In the genomic region with DNA sequence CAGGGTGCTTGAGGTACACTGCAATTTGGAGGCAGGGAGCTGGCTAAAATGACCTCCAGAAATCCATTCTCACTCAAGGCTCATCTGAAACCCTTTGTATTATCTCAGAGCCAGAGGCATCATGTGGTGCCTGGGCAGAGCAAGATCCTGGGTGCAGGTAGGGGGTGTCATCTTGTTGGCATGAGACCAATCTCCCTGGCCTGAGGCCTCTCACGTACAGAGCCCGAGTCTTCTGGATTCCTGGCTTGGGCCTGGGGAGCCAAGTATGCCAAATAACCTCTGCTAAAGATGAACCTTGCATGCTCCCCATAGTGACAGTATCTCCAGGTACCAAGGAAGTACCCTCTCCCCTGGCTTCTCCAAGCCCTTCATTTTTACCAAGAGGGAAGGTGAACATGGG, we compare ENCODE assay signal across 1 cellular context.
TF ChIP-seq lines count a peak whose summit lies in the region.

No MANE protein-coding gene starts in this region.

TF ChIP-seq in HepG2, 621 proteins besides CTCF, POLR2A, EP300 and RAD21 (continued from another document):
- TF ChIP-seq, protein P1, sequence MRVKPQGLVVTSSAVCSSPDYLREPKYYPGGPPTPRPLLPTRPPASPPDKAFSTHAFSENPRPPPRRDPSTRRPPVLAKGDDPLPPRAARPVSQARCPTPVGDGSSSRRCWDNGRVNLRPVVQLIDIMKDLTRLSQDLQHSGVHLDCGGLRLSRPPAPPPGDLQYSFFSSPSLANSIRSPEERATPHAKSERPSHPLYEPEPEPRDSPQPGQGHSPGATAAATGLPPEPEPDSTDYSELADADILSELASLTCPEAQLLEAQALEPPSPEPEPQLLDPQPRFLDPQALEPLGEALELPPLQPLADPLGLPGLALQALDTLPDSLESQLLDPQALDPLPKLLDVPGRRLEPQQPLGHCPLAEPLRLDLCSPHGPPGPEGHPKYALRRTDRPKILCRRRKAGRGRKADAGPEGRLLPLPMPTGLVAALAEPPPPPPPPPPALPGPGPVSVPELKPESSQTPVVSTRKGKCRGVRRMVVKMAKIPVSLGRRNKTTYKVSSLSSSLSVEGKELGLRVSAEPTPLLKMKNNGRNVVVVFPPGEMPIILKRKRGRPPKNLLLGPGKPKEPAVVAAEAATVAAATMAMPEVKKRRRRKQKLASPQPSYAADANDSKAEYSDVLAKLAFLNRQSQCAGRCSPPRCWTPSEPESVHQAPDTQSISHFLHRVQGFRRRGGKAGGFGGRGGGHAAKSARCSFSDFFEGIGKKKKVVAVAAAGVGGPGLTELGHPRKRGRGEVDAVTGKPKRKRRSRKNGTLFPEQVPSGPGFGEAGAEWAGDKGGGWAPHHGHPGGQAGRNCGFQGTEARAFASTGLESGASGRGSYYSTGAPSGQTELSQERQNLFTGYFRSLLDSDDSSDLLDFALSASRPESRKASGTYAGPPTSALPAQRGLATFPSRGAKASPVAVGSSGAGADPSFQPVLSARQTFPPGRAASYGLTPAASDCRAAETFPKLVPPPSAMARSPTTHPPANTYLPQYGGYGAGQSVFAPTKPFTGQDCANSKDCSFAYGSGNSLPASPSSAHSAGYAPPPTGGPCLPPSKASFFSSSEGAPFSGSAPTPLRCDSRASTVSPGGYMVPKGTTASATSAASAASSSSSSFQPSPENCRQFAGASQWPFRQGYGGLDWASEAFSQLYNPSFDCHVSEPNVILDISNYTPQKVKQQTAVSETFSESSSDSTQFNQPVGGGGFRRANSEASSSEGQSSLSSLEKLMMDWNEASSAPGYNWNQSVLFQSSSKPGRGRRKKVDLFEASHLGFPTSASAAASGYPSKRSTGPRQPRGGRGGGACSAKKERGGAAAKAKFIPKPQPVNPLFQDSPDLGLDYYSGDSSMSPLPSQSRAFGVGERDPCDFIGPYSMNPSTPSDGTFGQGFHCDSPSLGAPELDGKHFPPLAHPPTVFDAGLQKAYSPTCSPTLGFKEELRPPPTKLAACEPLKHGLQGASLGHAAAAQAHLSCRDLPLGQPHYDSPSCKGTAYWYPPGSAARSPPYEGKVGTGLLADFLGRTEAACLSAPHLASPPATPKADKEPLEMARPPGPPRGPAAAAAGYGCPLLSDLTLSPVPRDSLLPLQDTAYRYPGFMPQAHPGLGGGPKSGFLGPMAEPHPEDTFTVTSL (CRISPR knock-in tag; IDR thresholded peaks at IDR 0.05; ENCODE audit: borderline replicate concordance), result no peak
- TF ChIP-seq ZNF33B (CRISPR knock-in tag; IDR thresholded peaks at IDR 0.05) (no peak), DNMT1 (CRISPR knock-in tag; IDR thresholded peaks at IDR 0.05) (no peak), SMC3 (IDR thresholded peaks at IDR 0.05; ENCODE audit: low read length) (no peak), ZSCAN30 (CRISPR knock-in tag; IDR thresholded peaks at IDR 0.05) (no peak), SCMH1 (CRISPR knock-in tag; IDR thresholded peaks at IDR 0.05; ENCODE audit: borderline replicate concordance) (no peak), SAP130 (CRISPR knock-in tag; IDR thresholded peaks at IDR 0.05; ENCODE audit: low read depth) (no peak), ZSCAN20 (CRISPR knock-in tag; IDR thresholded peaks at IDR 0.05; ENCODE audit: borderline replicate concordance) (no peak), ZSCAN9 (CRISPR knock-in tag; IDR thresholded peaks at IDR 0.05; ENCODE audit: borderline replicate concordance) (no peak), CREM (IDR thresholded peaks at IDR 0.05) (no peak), CREM (CRISPR knock-in tag; IDR thresholded peaks at IDR 0.05) (no peak)
- TF ChIP-seq, protein P2, sequence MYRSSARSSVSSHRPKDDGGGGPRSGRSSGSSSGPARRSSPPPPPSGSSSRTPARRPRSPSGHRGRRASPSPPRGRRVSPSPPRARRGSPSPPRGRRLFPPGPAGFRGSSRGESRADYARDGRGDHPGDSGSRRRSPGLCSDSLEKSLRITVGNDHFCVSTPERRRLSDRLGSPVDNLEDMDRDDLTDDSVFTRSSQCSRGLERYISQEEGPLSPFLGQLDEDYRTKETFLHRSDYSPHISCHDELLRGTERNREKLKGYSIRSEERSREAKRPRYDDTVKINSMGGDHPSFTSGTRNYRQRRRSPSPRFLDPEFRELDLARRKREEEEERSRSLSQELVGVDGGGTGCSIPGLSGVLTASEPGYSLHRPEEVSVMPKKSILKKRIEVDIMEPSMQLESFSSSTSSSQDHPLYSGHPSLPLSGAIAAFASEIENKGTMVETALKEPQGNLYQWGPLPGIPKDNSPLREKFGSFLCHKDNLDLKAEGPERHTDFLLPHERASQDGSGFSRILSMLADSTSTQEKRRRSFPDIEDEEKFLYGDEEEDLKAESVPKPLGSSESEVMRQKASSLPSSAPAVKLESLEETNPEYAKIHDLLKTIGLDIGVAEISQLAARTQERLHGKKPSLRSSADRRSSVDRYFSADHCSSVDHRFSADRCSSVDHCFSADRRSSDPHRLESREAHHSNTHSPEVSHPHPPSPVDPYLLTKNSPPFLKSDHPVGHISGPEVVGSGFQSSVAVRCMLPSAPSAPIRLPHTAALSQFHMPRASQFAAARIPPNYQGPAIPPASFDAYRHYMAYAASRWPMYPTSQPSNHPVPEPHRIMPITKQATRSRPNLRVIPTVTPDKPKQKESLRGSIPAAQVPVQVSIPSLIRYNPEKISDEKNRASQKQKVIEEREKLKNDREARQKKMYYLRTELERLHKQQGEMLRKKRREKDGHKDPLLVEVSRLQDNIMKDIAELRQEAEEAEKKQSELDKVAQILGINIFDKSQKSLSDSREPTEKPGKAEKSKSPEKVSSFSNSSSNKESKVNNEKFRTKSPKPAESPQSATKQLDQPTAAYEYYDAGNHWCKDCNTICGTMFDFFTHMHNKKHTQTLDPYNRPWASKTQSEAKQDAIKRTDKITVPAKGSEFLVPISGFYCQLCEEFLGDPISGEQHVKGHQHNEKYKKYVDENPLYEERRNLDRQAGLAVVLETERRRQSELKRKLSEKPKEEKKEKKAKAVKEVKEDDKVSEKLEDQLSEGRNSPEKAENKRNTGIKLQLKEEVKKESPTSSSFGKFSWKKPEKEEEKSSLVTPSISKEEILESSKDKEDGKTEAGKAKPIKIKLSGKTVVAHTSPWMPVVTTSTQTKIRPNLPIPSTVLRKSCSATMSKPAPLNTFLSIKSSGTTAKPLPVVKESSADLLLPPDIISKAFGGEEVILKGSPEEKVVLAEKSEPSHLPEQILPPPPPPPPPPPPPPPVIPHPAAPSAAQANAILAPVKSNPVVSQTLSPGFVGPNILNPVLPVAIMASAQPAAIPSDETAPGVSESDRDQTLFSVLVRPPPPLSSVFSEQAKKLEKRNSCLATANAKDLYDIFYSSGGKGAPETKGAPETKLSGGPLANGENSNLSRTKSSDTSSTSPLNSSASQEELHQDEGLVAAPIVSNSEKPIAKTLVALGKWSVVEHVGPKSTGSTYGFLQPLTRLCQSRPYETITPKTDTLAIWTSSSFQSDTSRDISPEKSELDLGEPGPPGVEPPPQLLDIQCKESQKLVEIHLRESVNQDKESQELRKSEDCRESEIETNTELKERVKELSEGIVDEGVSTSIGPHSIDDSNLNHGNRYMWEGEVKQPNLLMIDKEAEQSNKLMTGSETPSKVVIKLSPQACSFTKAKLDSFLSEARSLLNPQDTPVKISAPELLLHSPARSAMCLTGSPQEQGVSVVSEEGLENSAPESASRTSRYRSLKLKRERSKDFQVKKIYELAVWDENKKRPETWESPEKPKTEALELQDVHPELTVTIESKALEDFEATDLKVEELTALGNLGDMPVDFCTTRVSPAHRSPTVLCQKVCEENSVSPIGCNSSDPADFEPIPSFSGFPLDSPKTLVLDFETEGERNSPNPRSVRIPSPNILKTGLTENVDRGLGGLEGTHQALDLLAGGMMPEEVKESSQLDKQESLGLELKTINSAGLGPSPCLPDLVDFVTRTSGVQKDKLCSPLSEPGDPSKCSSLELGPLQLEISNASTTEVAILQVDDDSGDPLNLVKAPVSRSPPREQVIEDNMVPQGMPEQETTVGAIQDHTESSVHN (CRISPR knock-in tag; IDR thresholded peaks at IDR 0.05), result no peak
- TF ChIP-seq, protein P3, sequence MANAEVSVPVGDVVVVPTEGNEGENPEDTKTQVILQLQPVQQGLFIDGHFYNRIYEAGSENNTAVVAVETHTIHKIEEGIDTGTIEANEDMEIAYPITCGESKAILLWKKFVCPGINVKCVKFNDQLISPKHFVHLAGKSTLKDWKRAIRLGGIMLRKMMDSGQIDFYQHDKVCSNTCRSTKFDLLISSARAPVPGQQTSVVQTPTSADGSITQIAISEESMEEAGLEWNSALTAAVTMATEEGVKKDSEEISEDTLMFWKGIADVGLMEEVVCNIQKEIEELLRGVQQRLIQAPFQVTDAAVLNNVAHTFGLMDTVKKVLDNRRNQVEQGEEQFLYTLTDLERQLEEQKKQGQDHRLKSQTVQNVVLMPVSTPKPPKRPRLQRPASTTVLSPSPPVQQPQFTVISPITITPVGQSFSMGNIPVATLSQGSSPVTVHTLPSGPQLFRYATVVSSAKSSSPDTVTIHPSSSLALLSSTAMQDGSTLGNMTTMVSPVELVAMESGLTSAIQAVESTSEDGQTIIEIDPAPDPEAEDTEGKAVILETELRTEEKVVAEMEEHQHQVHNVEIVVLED (CRISPR knock-in tag; IDR thresholded peaks at IDR 0.05; ENCODE audit: borderline replicate concordance), result no peak
